In genomic region chr10:129402459-129402858, GRCh38 we compare ENCODE assay signal across 34 cellular contexts.
"Had no signal": no experiment of that assay in that cellular context is flagged by ENCODE, and none has a peak within 500 bp of the region (broad histone marks: within the 10 kb centered on the region; RNA-seq: fewer than 3 reads in every experiment).

No MANE protein-coding gene starts in this region.

- H3K27me3 ChIP-seq: ascending aorta, breast epithelium, cardiac muscle cell, colonic mucosa, esophagus squamous epithelium, gastroesophageal sphincter had no signal

- H3K9me3 Mint-ChIP-seq: activated B cell treated with CpG ODN at 0.5 μM for 24 hours; activated CD4-positive, alpha-beta memory T cell treated with anti-CD3 and anti-CD28 coated beads for 36 hours; activated CD4-positive, alpha-beta T cell treated with anti-CD3 and anti-CD28 coated beads, Interleukin-2, amount 10 ng/mL, durations not matched to agents 24 days and 14 days; activated naive CD4-positive, alpha-beta T cell treated with anti-CD3 and anti-CD28 coated beads for 36 hours; activated naive CD4-positive, alpha-beta T cell treated with anti-CD3 and anti-CD28 coated beads, Interleukin-2, amount 50 U/mL, for 72 hours; activated naive CD8-positive, alpha-beta T cell treated with anti-CD3 and anti-CD28 coated beads, Interleukin-2, amount 10 ng/mL, durations not matched to agents 7 days and 5 days; activated T-helper 1 cell treated with anti-CD3 and anti-CD28 coated beads, Interleukin-12 subunit alpha, Interleukin-12 subunit beta, Interleukin-2, Interleukin-4 antibody, amounts not matched to agents 30 ng/mL and 10 ng/mL and 1 ng/mL, durations not matched to agents 14 hours and 24 hours and 36 hours; activated T-helper 2 cell treated with anti-CD3 and anti-CD28 coated beads, Interferon-gamma antibody, Interleukin-2, Interleukin-4, amounts not matched to agents 10 μg/mL and 5 μg/mL and 100 μg/mL, durations not matched to agents 14 hours and 24 hours and 36 hours; T-helper 2 cell treated with Interferon-gamma antibody and Interleukin-4, amounts not matched to agents 5 μg/mL and 100 μg/mL, for 36 hours had no signal

- H3K36me3 Mint-ChIP-seq: activated CD4-positive, alpha-beta memory T cell treated with anti-CD3 and anti-CD28 coated beads for 36 hours; activated CD8-positive, alpha-beta memory T cell treated with anti-CD3 and anti-CD28 coated beads, Interleukin-2, amount 10 ng/mL, durations not matched to agents 7 days and 5 days; activated naive CD4-positive, alpha-beta T cell treated with anti-CD3 and anti-CD28 coated beads, Interleukin-2, amount 50 U/mL, for 72 hours; activated naive CD8-positive, alpha-beta T cell treated with anti-CD3 and anti-CD28 coated beads, Interleukin-2, amount 10 ng/mL, durations not matched to agents 7 days and 5 days; brain had no signal

- ATAC-seq: activated CD4-positive, alpha-beta T cell treated with anti-CD3 and anti-CD28 coated beads for 36 hours; activated CD4-positive, CD25-positive, alpha-beta regulatory T cell treated with anti-CD3 and anti-CD28 coated beads, Interleukin-2, amount 50 U/mL, for 24 hours; activated CD8-positive, alpha-beta memory T cell treated with anti-CD3 and anti-CD28 coated beads, Interleukin-2, amount 10 ng/mL, durations not matched to agents 7 days and 5 days; activated CD8-positive, alpha-beta T cell treated with anti-CD3 and anti-CD28 coated beads, Interleukin-2, amount 10 ng/mL, durations not matched to agents 7 days and 5 days; activated naive CD4-positive, alpha-beta T cell treated with anti-CD3 and anti-CD28 coated beads, Interleukin-2, amount 50 U/mL, for 72 hours; gastroesophageal sphincter; T-helper 17 cell had no signal

- H3K4me1 Mint-ChIP-seq: activated B cell treated with CpG ODN at 0.5 μM for 24 hours; activated CD4-positive, alpha-beta T cell treated with anti-CD3 and anti-CD28 coated beads for 36 hours; activated CD4-positive, alpha-beta T cell treated with anti-CD3 and anti-CD28 coated beads, Interleukin-2, amount 10 ng/mL, durations not matched to agents 24 days and 14 days; activated CD8-positive, alpha-beta memory T cell treated with anti-CD3 and anti-CD28 coated beads, Interleukin-2, amount 10 ng/mL, durations not matched to agents 7 days and 5 days; activated naive CD8-positive, alpha-beta T cell treated with anti-CD3 and anti-CD28 coated beads, Interleukin-2, amount 10 ng/mL, durations not matched to agents 7 days and 5 days; T-helper 17 cell had no signal

- H3K4me1 ChIP-seq: ascending aorta, breast epithelium, colonic mucosa had no signal

- H3K4me3 Mint-ChIP-seq: activated B cell treated with CpG ODN at 0.5 μM for 24 hours; activated CD4-positive, alpha-beta memory T cell treated with anti-CD3 and anti-CD28 coated beads for 36 hours; activated CD4-positive, alpha-beta T cell treated with anti-CD3 and anti-CD28 coated beads for 36 hours; activated CD4-positive, alpha-beta T cell treated with anti-CD3 and anti-CD28 coated beads, Interleukin-2, amount 10 ng/mL, durations not matched to agents 24 days and 14 days; activated CD8-positive, alpha-beta memory T cell treated with anti-CD3 and anti-CD28 coated beads, Interleukin-2, amount 10 ng/mL, durations not matched to agents 7 days and 5 days; activated CD8-positive, alpha-beta T cell treated with anti-CD3 and anti-CD28 coated beads, Interleukin-2, amount 10 ng/mL, durations not matched to agents 7 days and 5 days; activated naive CD4-positive, alpha-beta T cell treated with anti-CD3 and anti-CD28 coated beads for 36 hours; activated naive CD8-positive, alpha-beta T cell treated with anti-CD3 and anti-CD28 coated beads, Interleukin-2, amount 10 ng/mL, durations not matched to agents 7 days and 5 days; activated T-helper 1 cell treated with anti-CD3 and anti-CD28 coated beads, Interleukin-12 subunit alpha, Interleukin-12 subunit beta, Interleukin-2, Interleukin-4 antibody, amounts not matched to agents 30 ng/mL and 10 ng/mL and 1 ng/mL, durations not matched to agents 14 hours and 24 hours and 36 hours; brain; T-helper 17 cell; T-helper 2 cell treated with Interferon-gamma antibody and Interleukin-4, amounts not matched to agents 5 μg/mL and 100 μg/mL, for 36 hours had no signal

- H3K4me3 ChIP-seq: ascending aorta, breast epithelium, cardiac muscle cell, colonic mucosa, dorsolateral prefrontal cortex, esophagus squamous epithelium, gastroesophageal sphincter had no signal

- H3K27me3 Mint-ChIP-seq: activated B cell treated with CpG ODN at 0.5 μM for 24 hours; activated CD4-positive, alpha-beta T cell treated with anti-CD3 and anti-CD28 coated beads for 36 hours; activated CD4-positive, alpha-beta T cell treated with anti-CD3 and anti-CD28 coated beads, Interleukin-2, amount 10 ng/mL, durations not matched to agents 24 days and 14 days; activated CD8-positive, alpha-beta memory T cell treated with anti-CD3 and anti-CD28 coated beads, Interleukin-2, amount 10 ng/mL, durations not matched to agents 7 days and 5 days; activated naive CD8-positive, alpha-beta T cell treated with anti-CD3 and anti-CD28 coated beads, Interleukin-2, amount 10 ng/mL, durations not matched to agents 7 days and 5 days had no signal

- H3K27ac ChIP-seq: ascending aorta, breast epithelium, cardiac muscle cell, colonic mucosa, dorsolateral prefrontal cortex, esophagus squamous epithelium, gastroesophageal sphincter, WERI-Rb-1 had no signal

- H3K36me3 ChIP-seq: ascending aorta, breast epithelium, cardiac muscle cell, colonic mucosa, esophagus squamous epithelium, gastroesophageal sphincter, WERI-Rb-1 had no signal

- DNase-seq: activated B cell treated with CpG ODN at 0.5 μM for 24 hours; activated CD4-positive, alpha-beta memory T cell treated with anti-CD3 and anti-CD28 coated beads for 36 hours; activated CD4-positive, alpha-beta T cell treated with anti-CD3 and anti-CD28 coated beads for 36 hours; activated CD4-positive, alpha-beta T cell treated with anti-CD3 and anti-CD28 coated beads, Interleukin-2, amount 10 ng/mL, durations not matched to agents 24 days and 14 days; activated CD8-positive, alpha-beta memory T cell treated with anti-CD3 and anti-CD28 coated beads, Interleukin-2, amount 10 ng/mL, durations not matched to agents 7 days and 5 days; activated CD8-positive, alpha-beta memory T cell treated with anti-CD3 and anti-CD28 coated beads, Interleukin-2, amount 50 U/mL, for 4 hours; activated CD8-positive, alpha-beta T cell treated with anti-CD3 and anti-CD28 coated beads, Interleukin-2, amount 10 ng/mL, durations not matched to agents 7 days and 5 days; activated effector memory CD4-positive, alpha-beta T cell treated with anti-CD3 and anti-CD28 coated beads, Interleukin-2, amount 50 U/mL, for 16 hours; activated naive CD4-positive, alpha-beta T cell treated with anti-CD3 and anti-CD28 coated beads for 36 hours; activated naive CD8-positive, alpha-beta T cell treated with anti-CD3 and anti-CD28 coated beads, Interleukin-2, amount 10 ng/mL, durations not matched to agents 7 days and 5 days; activated T-cell treated with anti-CD3 and anti-CD28 coated beads, Interleukin-2, amount 50 U/mL, for 1 hour; activated T-cell treated with anti-CD3 and anti-CD28 coated beads, Interleukin-2, amount 50 U/mL, for 48 hours; central memory CD4-positive, alpha-beta T cell; cerebellar nuclear complex; effector memory CD4-positive, alpha-beta T cell; erythroblast; esophagus squamous epithelium; foreskin melanocyte; T-helper 1 cell; T-helper 17 cell; T1000; WERI-Rb-1 had no signal

- H3K27ac Mint-ChIP-seq: activated B cell treated with CpG ODN at 0.5 μM for 24 hours; activated CD4-positive, alpha-beta memory T cell treated with anti-CD3 and anti-CD28 coated beads for 36 hours; activated CD4-positive, alpha-beta T cell treated with anti-CD3 and anti-CD28 coated beads for 36 hours; activated CD4-positive, alpha-beta T cell treated with anti-CD3 and anti-CD28 coated beads, Interleukin-2, amount 10 ng/mL, durations not matched to agents 24 days and 14 days; activated CD8-positive, alpha-beta memory T cell treated with anti-CD3 and anti-CD28 coated beads, Interleukin-2, amount 10 ng/mL, durations not matched to agents 7 days and 5 days; activated CD8-positive, alpha-beta T cell treated with anti-CD3 and anti-CD28 coated beads, Interleukin-2, amount 10 ng/mL, durations not matched to agents 7 days and 5 days; activated naive CD4-positive, alpha-beta T cell treated with anti-CD3 and anti-CD28 coated beads for 36 hours; activated naive CD8-positive, alpha-beta T cell treated with anti-CD3 and anti-CD28 coated beads, Interleukin-2, amount 10 ng/mL, durations not matched to agents 7 days and 5 days; activated T-helper 1 cell treated with anti-CD3 and anti-CD28 coated beads, Interleukin-12 subunit alpha, Interleukin-12 subunit beta, Interleukin-2, Interleukin-4 antibody, amounts not matched to agents 30 ng/mL and 10 ng/mL and 1 ng/mL, durations not matched to agents 14 hours and 24 hours and 36 hours; activated T-helper 2 cell treated with anti-CD3 and anti-CD28 coated beads, Interferon-gamma antibody, Interleukin-2, Interleukin-4, amounts not matched to agents 10 μg/mL and 5 μg/mL and 100 μg/mL, durations not matched to agents 14 hours and 24 hours and 36 hours; brain; T-helper 17 cell; T-helper 2 cell treated with Interferon-gamma antibody and Interleukin-4, amounts not matched to agents 5 μg/mL and 100 μg/mL, for 36 hours had no signal

- H3K9me3 ChIP-seq: ascending aorta, breast epithelium, colonic mucosa, esophagus squamous epithelium, gastroesophageal sphincter had no signal
